ENCODE assay signal across 1 cellular context in genomic region chr15:75723847-75724660, GRCh38.
TF ChIP-seq lines count a peak whose summit lies in the region.

No MANE protein-coding gene starts in this region.

TF ChIP-seq in SK-N-SH treated with all-trans-retinoic acid at 6 μM for 48 hours, 23 proteins besides CTCF, POLR2A, EP300 and RAD21 (continued from another document):
- TF ChIP-seq, protein P1, sequence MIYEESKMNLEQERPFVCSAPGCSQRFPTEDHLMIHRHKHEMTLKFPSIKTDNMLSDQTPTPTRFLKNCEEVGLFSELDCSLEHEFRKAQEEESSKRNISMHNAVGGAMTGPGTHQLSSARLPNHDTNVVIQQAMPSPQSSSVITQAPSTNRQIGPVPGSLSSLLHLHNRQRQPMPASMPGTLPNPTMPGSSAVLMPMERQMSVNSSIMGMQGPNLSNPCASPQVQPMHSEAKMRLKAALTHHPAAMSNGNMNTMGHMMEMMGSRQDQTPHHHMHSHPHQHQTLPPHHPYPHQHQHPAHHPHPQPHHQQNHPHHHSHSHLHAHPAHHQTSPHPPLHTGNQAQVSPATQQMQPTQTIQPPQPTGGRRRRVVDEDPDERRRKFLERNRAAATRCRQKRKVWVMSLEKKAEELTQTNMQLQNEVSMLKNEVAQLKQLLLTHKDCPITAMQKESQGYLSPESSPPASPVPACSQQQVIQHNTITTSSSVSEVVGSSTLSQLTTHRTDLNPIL (CRISPR knock-in tag; IDR thresholded peaks at IDR 0.05; ENCODE audit: low read depth) = no peak
- no peak for TF ChIP-seq ZNF8 (CRISPR knock-in tag; IDR thresholded peaks at IDR 0.05)
- no peak for TF ChIP-seq SNAI2 (CRISPR knock-in tag; IDR thresholded peaks at IDR 0.05)
- TF ChIP-seq ZNF70 (CRISPR knock-in tag; IDR thresholded peaks at IDR 0.05) = no peak
- no peak for TF ChIP-seq GLIS3 (CRISPR knock-in tag; IDR thresholded peaks at IDR 0.05)
- no peak for TF ChIP-seq ESRRG (CRISPR knock-in tag; IDR thresholded peaks at IDR 0.05)
- no peak for TF ChIP-seq ZFP3 (CRISPR knock-in tag; IDR thresholded peaks at IDR 0.05)
- TF ChIP-seq ZC3H10 (CRISPR knock-in tag; IDR thresholded peaks at IDR 0.05) = no peak
- TF ChIP-seq TOX (CRISPR knock-in tag; IDR thresholded peaks at IDR 0.05; ENCODE audit: borderline replicate concordance) = no peak
